ENCODE assay signal across 12 cellular contexts in the genomic region with DNA sequence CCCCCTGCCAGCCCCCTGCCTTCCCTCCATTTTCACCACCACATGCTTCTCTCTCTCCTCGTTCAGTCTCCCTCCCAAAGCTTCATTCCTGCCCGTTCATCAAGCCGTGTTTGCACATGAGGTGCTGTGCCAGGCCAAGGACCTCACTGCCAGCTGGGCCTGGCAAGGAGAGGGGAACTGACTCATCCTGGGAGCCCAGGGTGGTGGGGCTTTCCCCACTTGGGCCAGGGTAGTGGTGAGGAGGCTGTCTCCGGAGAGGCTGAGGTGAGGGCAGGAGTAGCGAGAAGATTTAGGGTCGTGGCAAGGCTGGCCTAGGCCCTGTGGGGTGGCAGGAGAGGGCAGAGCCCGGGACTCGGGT. TPM values are rescaled to one million over a fixed set of nuclear protein-coding genes. Genes with fewer than 3 reads are reported as not detected.
DNase-seq lines count a peak whose midpoint lies in the region; FAIRE-seq and TF ChIP-seq lines count a peak whose summit lies in the region.
"Had no signal": no experiment of that assay in that cellular context is flagged by ENCODE, and none has a peak within 500 bp of the region (broad histone marks: within the 10 kb centered on the region; RNA-seq: fewer than 3 reads in every experiment).

No MANE protein-coding gene starts in this region.

- TF ChIP-seq CTCF in AG10803 (conservative IDR thresholded peaks at IDR 0.05; ENCODE audit: low read length): no peak
- no peak for TF ChIP-seq CTCF in MCF 10A (IDR thresholded peaks at IDR 0.05; ENCODE audit: unreplicated experiment)

- FAIRE-seq in HTR-8/SVneo (lab: Jason Lieb, UNC): no peak

- no TSS peak for BruUV-seq in MCF 10A (replicated peaks; lab: Mats Ljungman, UMichigan)

- H3K4me3 Mint-ChIP-seq in MCF 10A (ENCODE audit: unreplicated experiment): no peak overlapping the region
- H3K4me3 Mint-ChIP-seq: nephron; T-helper 2 cell treated with Interferon-gamma antibody and Interleukin-4, amounts not matched to agents 5 μg/mL and 100 μg/mL, for 36 hours had no signal

- no peak overlapping the region for H3K27ac Mint-ChIP-seq in MCF 10A (ENCODE audit: low read depth, unreplicated experiment)
- H3K27ac Mint-ChIP-seq: activated naive CD4-positive, alpha-beta T cell treated with anti-CD3 and anti-CD28 coated beads, Interleukin-2, amount 50 U/mL, for 72 hours; T-helper 2 cell treated with Interferon-gamma antibody and Interleukin-4, amounts not matched to agents 5 μg/mL and 100 μg/mL, for 36 hours had no signal

- H3K36me3 Mint-ChIP-seq in MCF 10A (ENCODE audit: insufficient read depth, unreplicated experiment): no peaks in the 10 kb centered on the region
- H3K36me3 Mint-ChIP-seq: activated naive CD4-positive, alpha-beta T cell treated with anti-CD3 and anti-CD28 coated beads, Interleukin-2, amount 50 U/mL, for 72 hours had no signal

- no peaks in the 10 kb centered on the region for H3K9me3 Mint-ChIP-seq in MCF 10A (ENCODE audit: unreplicated experiment)
- H3K9me3 Mint-ChIP-seq: activated naive CD4-positive, alpha-beta T cell treated with anti-CD3 and anti-CD28 coated beads, Interleukin-2, amount 50 U/mL, for 72 hours; nephron; T-helper 2 cell treated with Interferon-gamma antibody and Interleukin-4, amounts not matched to agents 5 μg/mL and 100 μg/mL, for 36 hours had no signal

- intact Hi-C loops in MCF 10A (cut with micrococcal nuclease): no loop called here

- DNase-seq in AG10803 (ENCODE audit: low read depth) (peak; percentile 29), HPDE6-E6E7 (ENCODE audit: extremely low spot score) (peak; percentile 71), MCF 10A (ENCODE audit: unreplicated experiment) (peak; percentile 94), mucosa of gallbladder (ENCODE audit: low spot score) (peak; percentile 36), SKM-1 (lab: John Stamatoyannopoulos, UW; ENCODE audit: unreplicated experiment) (no peak), NCI-H510A (lab: John Stamatoyannopoulos, UW) (no peak), iPS-NIHi11 (ENCODE audit: low spot score) (no peak), HTR-8/SVneo (ENCODE audit: insufficient read length, low spot score) (no peak)
- DNase-seq: NCI-H1930 had no signal

- peaks cover 16% of the 10 kb centered on the region for H3K4me1 Mint-ChIP-seq in MCF 10A (ENCODE audit: insufficient read depth, unreplicated experiment)

- CTCF ChIA-PET in MCF 10A (lab: Yijun Ruan, JAX): no interaction called here

- H3K4me3 ChIP-seq in AG10803 (ENCODE audit: low read length): no peak overlapping the region

- H3K27me3 Mint-ChIP-seq in MCF 10A (ENCODE audit: insufficient read depth, unreplicated experiment): no peaks in the 10 kb centered on the region

- POLR2A ChIA-PET in MCF 10A (lab: Yijun Ruan, JAX): interaction anchor here (0.7 to 1.5 kb wide), 3 partner anchors 12 to 29 kb away, joined by 3 to 5 read pairs (median 3); no protein-coding TSS in a partner anchor

RNA-seq across cellular contexts. Expression of gene NOTCH1, which starts 30.4 kb away (rescaled TPM):
- total RNA-seq in MCF 10A (2022) (37.5 and 53.4 TPM in 2 replicates), mucosa of gallbladder (51.6 TPM)

Comparison
In these comparisons a context has a peak if more than half of its experiments do, and no peak if none do; other contexts are left out.
1. DNase-seq: peak in AG10803 (single experiment), HPDE6-E6E7 (single experiment), MCF 10A (single experiment) and mucosa of gallbladder (single experiment); none in SKM-1 (single experiment), NCI-H510A (single experiment), iPS-NIHi11 (single experiment) and HTR-8/SVneo (single experiment).